Comparison of ENCODE assay signal across 8 cellular contexts in genomic region chr12:51950682-51951198, GRCh38. TPM values are rescaled to one million over a fixed set of nuclear protein-coding genes. Genes with fewer than 3 reads are reported as not detected.
DNase-seq lines count a peak whose midpoint lies in the region; ATAC-seq, FAIRE-seq and TF ChIP-seq lines count a peak whose summit lies in the region.

No MANE protein-coding gene starts in this region.

- no peak overlapping the region for H3K27ac ChIP-seq in BLaER1
- no peak overlapping the region for H3K27ac ChIP-seq in ectodermal cell (ENCODE audit: insufficient read depth, low read depth, low read length, poor library complexity, severe bottlenecking)

- peak overlapping the region; percentile 94; the same call in 1 of the 2 replicates for H3K9ac ChIP-seq in BLaER1
- peak overlapping the region; percentile 76 for H3K9ac ChIP-seq in Loucy (ENCODE audit: low read depth, low read length, poor library complexity, severe bottlenecking)

- H3K27me3 Mint-ChIP-seq in neural crest cell (ENCODE audit: low read depth) = peaks cover 27% of the 10 kb centered on the region

- H3K27me3 ChIP-seq in BLaER1 (no peaks in the 10 kb centered on the region), Loucy (ENCODE audit: insufficient read depth, low read length, poor library complexity, severe bottlenecking) (peaks cover 5% of the 10 kb centered on the region), ectodermal cell (ENCODE audit: control insufficient read depth, insufficient read depth, low read length, poor library complexity, severe bottlenecking) (peaks cover 33% of the 10 kb centered on the region)

- FAIRE-seq in GM12891 (lab: Jason Lieb, UNC) = no peak

- peaks cover 66% of the 10 kb centered on the region for H3K4me1 ChIP-seq in BLaER1
- peaks cover 51% of the 10 kb centered on the region for H3K4me1 ChIP-seq in Loucy (ENCODE audit: insufficient read depth, low read length, poor library complexity, severe bottlenecking)
- peaks cover 5% of the 10 kb centered on the region for H3K4me1 ChIP-seq in ectodermal cell (ENCODE audit: control insufficient read depth, insufficient read depth, low read length)

- peak overlapping the region; percentile 91 for H3K4me2 ChIP-seq in BLaER1
- peak overlapping the region; percentile 98 for H3K4me2 ChIP-seq in Loucy (ENCODE audit: low read depth, low read length, poor library complexity, severe bottlenecking)

- peaks cover 45% of the 10 kb centered on the region for H3K79me2 ChIP-seq in Loucy (ENCODE audit: insufficient read depth, low read length)

- DNase-seq in neural crest cell (ENCODE audit: low read depth, low spot score) = no peak
- no peak for DNase-seq in GM12891 (ENCODE audit: insufficient read length, low spot score)

- H3F3A ChIP-seq in Loucy (ENCODE audit: low read depth) = no peaks in the 10 kb centered on the region

- peaks cover 5% of the 10 kb centered on the region for H3K9me3 Mint-ChIP-seq in neural crest cell

- TF ChIP-seq CTCF in Loucy (conservative IDR thresholded peaks at IDR 0.05; ENCODE audit: low read length) (no peak), neural crest cell (conservative IDR thresholded peaks at IDR 0.05) (no peak)

- TF ChIP-seq POLR2A in GM12891 (IDR thresholded peaks at IDR 0.05; ENCODE audit: low read depth, low read length) = no peak

- peak overlapping the region; percentile 91 for H3K27ac Mint-ChIP-seq in neural crest cell (ENCODE audit: unreplicated experiment)

- no peak for ATAC-seq in HG02763 (IDR thresholded peaks at IDR 0.05; ENCODE audit: unreplicated experiment)
- no peak for ATAC-seq in GM19395 (IDR thresholded peaks at IDR 0.05; ENCODE audit: unreplicated experiment)
- no peak for ATAC-seq in GM18520 (IDR thresholded peaks at IDR 0.05; ENCODE audit: unreplicated experiment)

- H2AFZ ChIP-seq in Loucy (ENCODE audit: low read length) = peak overlapping the region; percentile 100

- H4K20me1 ChIP-seq in BLaER1 (peaks cover 32% of the 10 kb centered on the region), Loucy (ENCODE audit: insufficient read depth, low read length, poor library complexity, severe bottlenecking) (peaks cover 6% of the 10 kb centered on the region)

- H3K4me1 Mint-ChIP-seq in neural crest cell = peaks cover 34% of the 10 kb centered on the region

- H3K36me3 ChIP-seq in BLaER1 (no peaks in the 10 kb centered on the region), Loucy (ENCODE audit: insufficient read depth, low read length) (no peaks in the 10 kb centered on the region), ectodermal cell (ENCODE audit: control insufficient read depth, insufficient read depth, low read length) (no peaks in the 10 kb centered on the region)

- no peaks in the 10 kb centered on the region for H3K9me2 ChIP-seq in Loucy (replicated peaks; ENCODE audit: low read depth, low read length)

- WGBS in ectodermal cell, 2 experiments = 2 to 3% methylated on average over 5 of the region's 5 CpGs

- no peaks in the 10 kb centered on the region; the same call in 1 of the 2 replicates for H3K9me3 ChIP-seq in BLaER1
- H3K9me3 ChIP-seq in Loucy (ENCODE audit: insufficient read depth, low read depth, low read length) = no peaks in the 10 kb centered on the region
- no peaks in the 10 kb centered on the region for H3K9me3 ChIP-seq in ectodermal cell (ENCODE audit: control insufficient read depth, low read length)

- H3K4me3 ChIP-seq in BLaER1 = peak overlapping the region; percentile 92
- peak overlapping the region; percentile 91 for H3K4me3 ChIP-seq in Loucy (ENCODE audit: low read length, poor library complexity, severe bottlenecking)
- H3K4me3 ChIP-seq in ectodermal cell (ENCODE audit: insufficient read depth, low read depth, low read length) = peak overlapping the region; percentile 45

- peaks cover 3% of the 10 kb centered on the region for H3K36me3 Mint-ChIP-seq in neural crest cell (ENCODE audit: low read depth)

- peak overlapping the region; percentile 97 for H3K4me3 Mint-ChIP-seq in neural crest cell

TF ChIP-seq in GM12891, 5 proteins besides CTCF, POLR2A, EP300 and RAD21:
- TF ChIP-seq SPI1 (IDR thresholded peaks at IDR 0.05; ENCODE audit: low read depth, low read length) (no peak), POLR2AphosphoS5 (IDR thresholded peaks at IDR 0.05; ENCODE audit: low read depth, low read length) (no peak)

RNA-seq across cellular contexts. Expression of gene ACVR1B, which starts 0.8 kb away (rescaled TPM):
- polyA plus RNA-seq in ectodermal cell (2013, experiment 1 of 4) = 25.5 TPM
- 30.7 TPM for polyA plus RNA-seq in ectodermal cell (2013, experiment 2 of 4)
- polyA plus RNA-seq in ectodermal cell (2013, experiment 3 of 4) = 19.6 TPM
- polyA plus RNA-seq in ectodermal cell (2013, experiment 4 of 4) = 23.3 TPM
- total RNA-seq in neural crest cell = 30.5 and 34.3 TPM in 2 replicates
- 1.6 TPM for polyA plus RNA-seq in GM12891 (2012; ENCODE audit: low read depth, missing spikeins)

RNA-seq across cellular contexts. Expression of gene ACVRL1, which starts 43.4 kb away (rescaled TPM):
- polyA plus RNA-seq in ectodermal cell (2013, experiment 1 of 4) = 0.87 TPM
- 0.28 TPM for polyA plus RNA-seq in ectodermal cell (2013, experiment 2 of 4)
- polyA plus RNA-seq in ectodermal cell (2013, experiment 3 of 4) = 0.59 TPM
- polyA plus RNA-seq in ectodermal cell (2013, experiment 4 of 4) = 0.61 TPM
- 0.14 and 0.49 TPM in 2 replicates for total RNA-seq in neural crest cell
- polyA plus RNA-seq in GM12891 (2012; ENCODE audit: low read depth, missing spikeins) = 0.04 TPM

RNA-seq across cellular contexts. Expression of gene TAMALIN, which starts 56.0 kb away (rescaled TPM):
- 6.8 TPM for polyA plus RNA-seq in ectodermal cell (2013, experiment 1 of 4)
- polyA plus RNA-seq in ectodermal cell (2013, experiment 2 of 4) = 6.3 TPM
- polyA plus RNA-seq in ectodermal cell (2013, experiment 3 of 4) = 5.3 TPM
- polyA plus RNA-seq in ectodermal cell (2013, experiment 4 of 4) = 6.6 TPM
- 23.2 and 24.2 TPM in 2 replicates for total RNA-seq in neural crest cell
- 1.3 TPM for polyA plus RNA-seq in GM12891 (2012; ENCODE audit: low read depth, missing spikeins)
